Comparison of ENCODE assay signal across 8 cellular contexts in genomic region chr20:51326241-51326819, GRCh38.
DNase-seq lines count a peak whose midpoint lies in the region; ATAC-seq and TF ChIP-seq lines count a peak whose summit lies in the region.

No MANE protein-coding gene starts in this region.

- whole genome bisulfite sequencing in stomach, 5 donors, result 26 to 45% (median 38%) methylated on average over 2 of the region's 2 CpGs

- TF ChIP-seq EP300 in stomach (IDR thresholded peaks at IDR 0.05), result no peak

- peaks cover 15% of the 10 kb centered on the region for H3K27me3 Mint-ChIP-seq in stimulated activated naive CD8-positive, alpha-beta T cell treated with anti-CD3 and anti-CD28 coated beads, Interleukin-15, amount 100 ng/mL, for 72 hours

- intact Hi-C loops in stomach (cut with DNase I; ENCODE audit: low total_unique reads), result no loop called here

- no peak overlapping the region for H3K4me3 Mint-ChIP-seq in stimulated activated naive CD8-positive, alpha-beta T cell treated with anti-CD3 and anti-CD28 coated beads, Interleukin-15, amount 100 ng/mL, for 72 hours

- H3K4me3 ChIP-seq in Peyer's patch, result no peak overlapping the region
- no peak overlapping the region for H3K4me3 ChIP-seq in kidney epithelial cell (ENCODE audit: low read depth, low read length)
- H3K4me3 ChIP-seq in stomach, result no peak overlapping the region

- TF ChIP-seq POLR2A in Peyer's patch (IDR thresholded peaks at IDR 0.05) (no peak), stomach (IDR thresholded peaks at IDR 0.05) (no peak)

- TF ChIP-seq CTCF in Peyer's patch (IDR thresholded peaks at IDR 0.05), result peak in 5 of 6 experiments; percentile 23 to 64 (median 61)
- peak; percentile 60 for TF ChIP-seq CTCF in kidney epithelial cell (IDR thresholded peaks at IDR 0.05; ENCODE audit: insufficient read depth, low read length, poor library complexity, severe bottlenecking)
- TF ChIP-seq CTCF in stomach (IDR thresholded peaks at IDR 0.05), result peak in 5 of 7 experiments; percentile 9 to 54 (median 44)

- no peaks in the 10 kb centered on the region for H3K36me3 ChIP-seq in Peyer's patch
- no peaks in the 10 kb centered on the region for H3K36me3 ChIP-seq in kidney epithelial cell (ENCODE audit: control insufficient read depth, insufficient read depth, low read length)
- no peaks in the 10 kb centered on the region for H3K36me3 ChIP-seq in stomach

- DNase-seq in stimulated activated naive CD8-positive, alpha-beta T cell treated with anti-CD3 and anti-CD28 coated beads, Interleukin-15, Interleukin-2, amounts not matched to agents 100 U/mL and 50 U/mL, for 24 hours, result peak; percentile 54
- no peak for DNase-seq in stimulated activated naive CD8-positive, alpha-beta T cell treated with anti-CD3 and anti-CD28 coated beads, Interleukin-15, amount 100 ng/mL, for 72 hours
- DNase-seq in Peyer's patch, result peak; percentile 40 to 78 (median 58)
- DNase-seq in amniotic stem cell (lab: John Stamatoyannopoulos, UW), result peak; percentile 37
- DNase-seq in kidney epithelial cell (ENCODE audit: low read depth), result no peak
- peak; percentile 63 for DNase-seq in stomach

- H3K27me3 ChIP-seq in Peyer's patch, result no peaks in the 10 kb centered on the region
- no peaks in the 10 kb centered on the region for H3K27me3 ChIP-seq in kidney epithelial cell (ENCODE audit: control insufficient read depth, insufficient read depth, low read length)
- H3K27me3 ChIP-seq in stomach, result peaks cover 0 to 9% (median 0%) of the 10 kb centered on the region in 3 donors

- H3K4me1 Mint-ChIP-seq in stimulated activated naive CD8-positive, alpha-beta T cell treated with anti-CD3 and anti-CD28 coated beads, Interleukin-15, amount 100 ng/mL, for 72 hours, result no peaks in the 10 kb centered on the region

- H3K27ac ChIP-seq in Peyer's patch, result no peak overlapping the region
- H3K27ac ChIP-seq in stomach, result no peak overlapping the region

- H3K4me1 ChIP-seq in Peyer's patch (no peaks in the 10 kb centered on the region), stomach (no peaks in the 10 kb centered on the region)

- no peak overlapping the region for H3K27ac Mint-ChIP-seq in stimulated activated naive CD8-positive, alpha-beta T cell treated with anti-CD3 and anti-CD28 coated beads, Interleukin-15, amount 100 ng/mL, for 72 hours

- H3K9me3 Mint-ChIP-seq in stimulated activated naive CD8-positive, alpha-beta T cell treated with anti-CD3 and anti-CD28 coated beads, Interleukin-15, amount 100 ng/mL, for 72 hours, result no peaks in the 10 kb centered on the region

- H3K9me3 ChIP-seq in Peyer's patch (no peaks in the 10 kb centered on the region), stomach (peaks cover 0 to 6% (median 5%) of the 10 kb centered on the region in 4 donors)

- no peak for ATAC-seq in stimulated activated naive CD8-positive, alpha-beta T cell treated with anti-CD3 and anti-CD28 coated beads, Interleukin-15, Interleukin-2, amounts not matched to agents 100 U/mL and 50 U/mL, for 24 hours
- no peak for ATAC-seq in stimulated activated naive CD8-positive, alpha-beta T cell treated with anti-CD3 and anti-CD28 coated beads, Interleukin-15, amount 100 ng/mL, for 72 hours
- ATAC-seq in GM18861 (IDR thresholded peaks at IDR 0.05; ENCODE audit: unreplicated experiment) (no peak), HG03039 (IDR thresholded peaks at IDR 0.05; ENCODE audit: unreplicated experiment) (no peak)

Comparison
In these comparisons a context has a peak if more than half of its experiments do, and no peak if none do; other contexts are left out.
1. DNase-seq: peak in stimulated activated naive CD8-positive, alpha-beta T cell treated with anti-CD3 and anti-CD28 coated beads, Interleukin-15, Interleukin-2, amounts not matched to agents 100 U/mL and 50 U/mL, for 24 hours (single experiment), Peyer's patch (3 of 3), amniotic stem cell (single experiment) and stomach (single experiment); none in stimulated activated naive CD8-positive, alpha-beta T cell treated with anti-CD3 and anti-CD28 coated beads, Interleukin-15, amount 100 ng/mL, for 72 hours (0 of 2) and kidney epithelial cell (single experiment).
2. Peak in every context shown above with its lines, with median percentiles within 50 percentile points of each other: CTCF ChIP-seq.